In genomic region chr17:32821987-32822933, GRCh38 we compare ENCODE assay signal across 8 cellular contexts. TPM values are rescaled to one million over a fixed set of nuclear protein-coding genes. Genes with fewer than 3 reads are reported as not detected.
A peak's percentile ranks its signal among the peaks of the same experiment; 100 is the strongest.
DNase-seq lines count a peak whose midpoint lies in the region; ATAC-seq, FAIRE-seq and TF ChIP-seq lines count a peak whose summit lies in the region.
"Not testable (repeated sequence)": the region's sequence is repeated elsewhere in the genome, so short reads cannot be mapped to it uniquely, and the experiment has no call there.

No MANE protein-coding gene starts in this region.

- H3F3A ChIP-seq in neural progenitor cell (ENCODE audit: low read depth): not testable (repeated sequence)

- not testable (repeated sequence) for H3K9me3 Mint-ChIP-seq in activated naive CD4-positive, alpha-beta T cell treated with anti-CD3 and anti-CD28 coated beads, Interleukin-2, amount 10 ng/mL, durations not matched to agents 7 days and 5 days; neural progenitor cell

- H2AFZ ChIP-seq in H1 (ENCODE audit: low read length); neural progenitor cell (replicated peaks): not testable (repeated sequence)

- not testable (repeated sequence) for H4K5ac ChIP-seq in H1 (ENCODE audit: insufficient read length, low read depth, low read length)

- H3K4me3 ChIP-seq in BJ (ENCODE audit: low read depth, low read length): peak overlapping the region; percentile 29
- H3K4me3 ChIP-seq in H1 (ENCODE audit: extremely low read depth in 1 of 4, insufficient read depth in 2 of 4, low read depth in 3 of 4, low read length in 4 of 4): peak overlapping the region in 2 of 4 experiments; percentile 10 to 47; a peak in 2 of 8 replicates
- H3K4me3 ChIP-seq in iPS DF 6.9 (ENCODE audit: low read length): peak overlapping the region; percentile 62; the same call in 1 of the 2 replicates
- H3K4me3 ChIP-seq in neural progenitor cell: peak overlapping the region; percentile 32

- H3K14ac ChIP-seq in H1 (ENCODE audit: insufficient read length): not testable (repeated sequence)

- not testable (repeated sequence) for H3K56ac ChIP-seq in H1 (replicated peaks; ENCODE audit: insufficient read length, low read depth, low read length)

- H3K4me1 ChIP-seq in H1 (replicated peaks in 1 of 4; ENCODE audit: control insufficient read depth in 3 of 4, insufficient read depth in 4 of 4, low read length in 3 of 4); iPS DF 6.9 (ENCODE audit: control insufficient read depth, insufficient read depth, low read length); neural progenitor cell: not testable (repeated sequence)

- peaks cover 21% of the 10 kb centered on the region for H3K27me3 Mint-ChIP-seq in activated naive CD4-positive, alpha-beta T cell treated with anti-CD3 and anti-CD28 coated beads, Interleukin-2, amount 10 ng/mL, durations not matched to agents 7 days and 5 days
- H3K27me3 Mint-ChIP-seq in neural progenitor cell (ENCODE audit: insufficient read depth, low read depth): not testable (repeated sequence)

- H3K36me3 ChIP-seq in BJ (ENCODE audit: control insufficient read depth, insufficient read depth, low read length); H1 (ENCODE audit: control insufficient read depth in 2 of 4, insufficient read depth in 4 of 4, low read length in 3 of 4); iPS DF 6.9 (ENCODE audit: control insufficient read depth, insufficient read depth, low read length); neural progenitor cell: not testable (repeated sequence)

- peak overlapping the region in 1 of 4 experiments; percentile 34; a peak in 1 of 7 replicates for H3K9ac ChIP-seq in H1 (replicated peaks in 1 of 4; ENCODE audit: extremely low read depth in 1 of 4, low read depth in 3 of 4, low read length in 3 of 4)
- not testable (repeated sequence) for H3K9ac ChIP-seq in neural progenitor cell

- ATAC-seq in stimulated activated naive CD8-positive, alpha-beta T cell treated with anti-CD3 and anti-CD28 coated beads, Interleukin-15, Interleukin-2, amounts not matched to agents 100 U/mL and 50 U/mL, for 24 hours: not testable (repeated sequence)

- H3K9me3 ChIP-seq in H1 (ENCODE audit: insufficient read depth in 2 of 2, low read depth in 1 of 2, low read length in 1 of 2); iPS DF 6.9 (ENCODE audit: control insufficient read depth, insufficient read depth, low read length); neural progenitor cell (ENCODE audit: low read depth): not testable (repeated sequence)

- CTCF ChIA-PET in BJ (lab: Yijun Ruan, JAX); activated naive CD4-positive, alpha-beta T cell treated with anti-CD3 and anti-CD28 coated beads, Interleukin-2, amount 10 ng/mL, durations not matched to agents 7 days and 5 days (lab: Charles Lee); H1 (lab: Charles Lee; ENCODE audit: partially characterized antibody): not testable (repeated sequence)

- H3K27ac Mint-ChIP-seq in activated naive CD4-positive, alpha-beta T cell treated with anti-CD3 and anti-CD28 coated beads, Interleukin-2, amount 10 ng/mL, durations not matched to agents 7 days and 5 days; neural progenitor cell: not testable (repeated sequence)

- not testable (repeated sequence) for H2BK20ac ChIP-seq in H1 (ENCODE audit: low read length)

- H3K18ac ChIP-seq in H1 (ENCODE audit: extremely low read depth, low read length): not testable (repeated sequence)

- not testable (repeated sequence) for H2AK5ac ChIP-seq in H1 (ENCODE audit: low read depth, low read length)

- 49% methylated on average over 25 of the region's 82 CpGs; no CpG with 5 or more reads in 1 of the 2 experiments for WGBS in H1 (ENCODE audit: extremely low coverage in 1 of 2, insufficient coverage in 1 of 2, insufficient read length in 1 of 2, insufficient replicate concordance in 2 of 2, low coverage in 1 of 2, low lambda C conversion rate in 2 of 2, missing lambda C conversion rate in 1 of 2), 2 experiments
- no CpG with 5 or more reads among the region's 82 CpGs for WGBS in iPS DF 6.9 (ENCODE audit: insufficient coverage, insufficient read length)

- not testable (repeated sequence) for H2BK12ac ChIP-seq in H1 (ENCODE audit: low read depth, low read length)

- TF ChIP-seq POLR2A in H54 (IDR thresholded peaks at IDR 0.05; ENCODE audit: low read depth, low read length); H1 (IDR thresholded peaks at IDR 0.05; ENCODE audit: control extremely low read depth in 1 of 2, low read depth in 2 of 2, low read length in 2 of 2): not testable (repeated sequence)

- TF ChIP-seq CTCF in BJ (IDR thresholded peaks at IDR 0.05; ENCODE audit: insufficient read depth, low read depth, low read length); H1 (IDR thresholded peaks at IDR 0.05; ENCODE audit: control extremely low read depth in 1 of 3, insufficient read depth in 1 of 3, low read depth in 1 of 3, low read length in 3 of 3); neural progenitor cell (IDR thresholded peaks at IDR 0.05): not testable (repeated sequence)

- not testable (repeated sequence) for H4K20me1 ChIP-seq in H1 (replicated peaks in 1 of 2; ENCODE audit: control insufficient read depth in 1 of 2, insufficient read depth in 2 of 2, low read length in 2 of 2); neural progenitor cell (ENCODE audit: low read depth)

- FAIRE-seq in H54 (lab: Jason Lieb, UNC) (peak; percentile 97), H1 (lab: Jason Lieb, UNC) (peak; percentile 100)

- not testable (repeated sequence) for H4K8ac ChIP-seq in H1 (ENCODE audit: extremely low read depth, insufficient read depth, low read length)

- not testable (repeated sequence) for H3K23ac ChIP-seq in H1 (ENCODE audit: insufficient read length)

- POLR2A ChIA-PET in BJ (lab: Charles Lee); H1 (lab: Charles Lee; ENCODE audit: partially characterized antibody): not testable (repeated sequence)

- not testable (repeated sequence) for H3K27ac ChIP-seq in H1 (ENCODE audit: low read depth, low read length); iPS DF 6.9 (ENCODE audit: low read length); neural progenitor cell

- not testable (repeated sequence) for H3K4me3 Mint-ChIP-seq in activated naive CD4-positive, alpha-beta T cell treated with anti-CD3 and anti-CD28 coated beads, Interleukin-2, amount 10 ng/mL, durations not matched to agents 7 days and 5 days; neural progenitor cell

- H3K79me2 ChIP-seq in H1 (ENCODE audit: control insufficient read depth in 1 of 2, insufficient read depth in 2 of 2, low read length in 2 of 2); neural progenitor cell (ENCODE audit: low read depth): not testable (repeated sequence)

- H3K4me1 Mint-ChIP-seq in activated naive CD4-positive, alpha-beta T cell treated with anti-CD3 and anti-CD28 coated beads, Interleukin-2, amount 10 ng/mL, durations not matched to agents 7 days and 5 days; neural progenitor cell: not testable (repeated sequence)

- not testable (repeated sequence) for H4K91ac ChIP-seq in H1 (replicated peaks; ENCODE audit: insufficient read length, low read length)

- not testable (repeated sequence) for H2BK120ac ChIP-seq in H1 (replicated peaks; ENCODE audit: low read depth, low read length)

- not testable (repeated sequence) for DNase-seq in BJ (ENCODE audit: low read depth); H54 (ENCODE audit: insufficient read length, low spot score); H1 (ENCODE audit: low read depth in 1 of 2, low spot score in 2 of 2); iPS DF 6.9 (ENCODE audit: low read depth, low spot score)
- DNase-seq in RPMI8226 (peak; percentile 20), neural progenitor cell (ENCODE audit: low spot score) (peak; percentile 38)
- peak; percentile 44 for DNase-seq in activated naive CD4-positive, alpha-beta T cell treated with anti-CD3 and anti-CD28 coated beads, Interleukin-2, amount 10 ng/mL, durations not matched to agents 7 days and 5 days
- peak; percentile 34 for DNase-seq in stimulated activated naive CD8-positive, alpha-beta T cell treated with anti-CD3 and anti-CD28 coated beads, Interleukin-15, Interleukin-2, amounts not matched to agents 100 U/mL and 50 U/mL, for 24 hours

- H2BK5ac ChIP-seq in H1 (ENCODE audit: low read depth, low read length): not testable (repeated sequence)

- TF ChIP-seq EP300 in H1 (IDR thresholded peaks at IDR 0.05; ENCODE audit: borderline replicate concordance in 1 of 2, low read depth in 2 of 2, low read length in 2 of 2): not testable (repeated sequence)

- H3K4me2 ChIP-seq in H1 (ENCODE audit: insufficient read depth in 1 of 2, low read depth in 2 of 2, low read length in 2 of 2): peak overlapping the region in 1 of 2 experiments; percentile 33; a peak in 1 of 4 replicates
- not testable (repeated sequence) for H3K4me2 ChIP-seq in neural progenitor cell

- not testable (repeated sequence) for TF ChIP-seq RAD21 in H1 (IDR thresholded peaks at IDR 0.05 in 1 of 2, conservative IDR thresholded peaks at IDR 0.05 in 1 of 2; ENCODE audit: low read depth in 2 of 2, low read length in 2 of 2)

- not testable (repeated sequence) for H3K79me1 ChIP-seq in H1 (ENCODE audit: low read depth, low read length)

- H3K4ac ChIP-seq in H1 (replicated peaks; ENCODE audit: insufficient read length, low read depth, low read length): not testable (repeated sequence)

- not testable (repeated sequence) for H3K27me3 ChIP-seq in BJ (ENCODE audit: control insufficient read depth, insufficient read depth, low read length); H1 (replicated peaks in 1 of 4; ENCODE audit: control insufficient read depth in 3 of 4, extremely low read depth in 1 of 4, insufficient read depth in 3 of 4, low read length in 3 of 4); iPS DF 6.9 (ENCODE audit: control insufficient read depth, insufficient read depth, low read length); neural progenitor cell

- not testable (repeated sequence) for H3K23me2 ChIP-seq in H1 (ENCODE audit: low read depth, low read length)

- H2BK15ac ChIP-seq in H1 (ENCODE audit: low read length): not testable (repeated sequence)

- not testable (repeated sequence) for H3K36me3 Mint-ChIP-seq in activated naive CD4-positive, alpha-beta T cell treated with anti-CD3 and anti-CD28 coated beads, Interleukin-2, amount 10 ng/mL, durations not matched to agents 7 days and 5 days; neural progenitor cell

RNA-seq across cellular contexts. Expression of gene MYO1D, which starts 54.7 kb away (rescaled TPM):
- 23.6 and 30.0 TPM in 2 replicates for polyA plus RNA-seq in BJ (2011; rRNA removed)
- 34.5 and 39.4 TPM in 2 replicates for polyA minus RNA-seq in BJ (2011; rRNA and poly(A)+ RNA removed)
- total RNA-seq in H1 (2021; fragmentation: NEBNext Ultra II Directional; extraction: Animal tissue kit (Norgen Biotek cat#: 25700)): 20.9 and 25.4 TPM in 2 replicates
- polyA plus RNA-seq in H1 (2011; rRNA removed): 6.5 and 7.8 TPM in 2 replicates
- polyA plus RNA-seq in H1 (2011; cell fraction: cytosol; rRNA removed): 9.5 TPM
- polyA plus RNA-seq in H1 (2011; cell fraction: nucleus; rRNA removed): 9.2 TPM
- 12.3 to 17.1 TPM (median 13.8 TPM) in 4 replicates for polyA plus RNA-seq in H1 (2012, experiment 1 of 2)
- polyA plus RNA-seq in H1 (2012, experiment 2 of 2): 4.1 TPM
- polyA plus RNA-seq in H1 (2013, experiment 1 of 2): 11.4 TPM
- 8.4 TPM for polyA plus RNA-seq in H1 (2013, experiment 2 of 2)
- 27.6 and 44.0 TPM in 2 replicates for polyA minus RNA-seq in H1 (2011; rRNA and poly(A)+ RNA removed)
- 18.1 TPM for polyA minus RNA-seq in H1 (2011; cell fraction: cytosol; rRNA and poly(A)+ RNA removed)
- polyA minus RNA-seq in H1 (2011; cell fraction: nucleus; rRNA and poly(A)+ RNA removed): 66.1 TPM
- total RNA-seq in neural progenitor cell (ENCODE audit: low replicate concordance): 3.2 and 6.2 TPM in 2 replicates
